Comparison of ENCODE assay signal across 29 cellular contexts in genomic region chr2:84085562-84085961, GRCh38.
"Had no signal": no experiment of that assay in that cellular context is flagged by ENCODE, and none has a peak within 500 bp of the region (broad histone marks: within the 10 kb centered on the region; RNA-seq: fewer than 3 reads in every experiment).

No MANE protein-coding gene starts in this region.

- H3K9me3 Mint-ChIP-seq: dendritic cell treated with granulocyte-macrophage colony-stimulating factor and Interleukin-4, amounts not matched to agents 40 ng/mL and 50 ng/mL, for 4 days; endodermal cell; mesothelial cell of epicardium; naive B cell; natural killer cell treated with Interleukin-12 subunit alpha and Interleukin-12 subunit beta and Interleukin-15 and Interleukin-18, amount 100 ng/mL, for 72 hours; neural crest cell; stimulated activated naive CD8-positive, alpha-beta T cell treated with anti-CD3 and anti-CD28 coated beads, Interleukin-15, amount 100 ng/mL, for 72 hours had no signal

- H2AFZ ChIP-seq: hepatocyte had no signal

- H3K4me2 ChIP-seq: hepatocyte, smooth muscle cell had no signal

- FAIRE-seq: kidney had no signal

- H3K27ac ChIP-seq: epithelial cell of prostate, gastrocnemius medialis, heart left ventricle, hepatocyte, left lung, prostate gland, right atrium auricular region, suprapubic skin, transverse colon, upper lobe of right lung, uterus had no signal

- H3K36me3 Mint-ChIP-seq: mesothelial cell of epicardium; naive B cell; natural killer cell treated with Interleukin-12 subunit alpha and Interleukin-12 subunit beta and Interleukin-15 and Interleukin-18, amount 100 ng/mL, for 72 hours had no signal

- H3K4me3 Mint-ChIP-seq: dendritic cell treated with granulocyte-macrophage colony-stimulating factor and Interleukin-4, amounts not matched to agents 40 ng/mL and 50 ng/mL, for 4 days; endodermal cell; mesothelial cell of epicardium; naive B cell; natural killer cell treated with Interleukin-12 subunit alpha and Interleukin-12 subunit beta and Interleukin-15 and Interleukin-18, amount 100 ng/mL, for 72 hours; neural crest cell; stimulated activated naive CD8-positive, alpha-beta T cell treated with anti-CD3 and anti-CD28 coated beads, Interleukin-15, amount 100 ng/mL, for 72 hours had no signal

- H3K27ac Mint-ChIP-seq: dendritic cell treated with granulocyte-macrophage colony-stimulating factor and Interleukin-4, amounts not matched to agents 40 ng/mL and 50 ng/mL, for 4 days; endodermal cell; mesothelial cell of epicardium; naive B cell; natural killer cell treated with Interleukin-12 subunit alpha and Interleukin-12 subunit beta and Interleukin-15 and Interleukin-18, amount 100 ng/mL, for 72 hours; stimulated activated naive CD8-positive, alpha-beta T cell treated with anti-CD3 and anti-CD28 coated beads, Interleukin-15, amount 100 ng/mL, for 72 hours had no signal

- H3K27me3 ChIP-seq: gastrocnemius medialis, hepatocyte, left lung, right atrium auricular region, suprapubic skin, transverse colon, upper lobe of right lung, uterus had no signal

- H3K79me2 ChIP-seq: hepatocyte had no signal

- DNase-seq: effector CD8-positive, alpha-beta T cell; endodermal cell; foreskin fibroblast; gastrocnemius medialis; heart left ventricle; kidney; left lung; mesenchymal stem cell; mucosa of descending colon; naive B cell; stimulated activated CD4-positive, alpha-beta T cell treated with anti-CD3 and anti-CD28 coated beads, Interleukin-12 subunit alpha, Interleukin-12 subunit beta, amount 100 ng/mL, for 4 hours; stimulated activated CD4-positive, alpha-beta T cell treated with anti-CD3 and anti-CD28 coated beads, Interleukin-1b, Interleukin-23, amount 100 ng/mL, for 48 hours; stimulated activated CD4-positive, alpha-beta T cell treated with anti-CD3 and anti-CD28 coated beads, Interleukin-4, amount 100 ng/mL, for 1 hour; stimulated activated CD8-positive, alpha-beta memory T cell treated with anti-CD3 and anti-CD28 coated beads, Interleukin-4, amount 100 ng/mL, for 48 hours; stimulated activated naive CD4-positive, alpha-beta T cell; stimulated activated naive CD8-positive, alpha-beta T cell treated with anti-CD3 and anti-CD28 coated beads, Interleukin-15, amount 100 ng/mL, for 72 hours; transverse colon; upper lobe of right lung; uterus had no signal

- H3K4me1 ChIP-seq: gastrocnemius medialis, heart left ventricle, left lung, prostate gland, right atrium auricular region, suprapubic skin, transverse colon, upper lobe of right lung, uterus had no signal

- H3K4me1 Mint-ChIP-seq: endodermal cell; naive B cell; neural crest cell; stimulated activated naive CD8-positive, alpha-beta T cell treated with anti-CD3 and anti-CD28 coated beads, Interleukin-15, amount 100 ng/mL, for 72 hours had no signal

- H3K36me3 ChIP-seq: gastrocnemius medialis, heart left ventricle, left lung, prostate gland, right atrium auricular region, suprapubic skin, transverse colon, upper lobe of right lung, uterus had no signal

- H3K9me3 ChIP-seq: gastrocnemius medialis, left lung, mucosa of descending colon, prostate gland, right atrium auricular region, suprapubic skin, transverse colon, upper lobe of right lung, uterus had no signal

- H3K27me3 Mint-ChIP-seq: dendritic cell treated with granulocyte-macrophage colony-stimulating factor and Interleukin-4, amounts not matched to agents 40 ng/mL and 50 ng/mL, for 4 days had no signal

- H3K4me3 ChIP-seq: gastrocnemius medialis, heart left ventricle, hepatocyte, left lung, mucosa of descending colon, prostate gland, right atrium auricular region, smooth muscle cell, suprapubic skin, transverse colon, upper lobe of right lung, uterus had no signal
